In the genomic region with DNA sequence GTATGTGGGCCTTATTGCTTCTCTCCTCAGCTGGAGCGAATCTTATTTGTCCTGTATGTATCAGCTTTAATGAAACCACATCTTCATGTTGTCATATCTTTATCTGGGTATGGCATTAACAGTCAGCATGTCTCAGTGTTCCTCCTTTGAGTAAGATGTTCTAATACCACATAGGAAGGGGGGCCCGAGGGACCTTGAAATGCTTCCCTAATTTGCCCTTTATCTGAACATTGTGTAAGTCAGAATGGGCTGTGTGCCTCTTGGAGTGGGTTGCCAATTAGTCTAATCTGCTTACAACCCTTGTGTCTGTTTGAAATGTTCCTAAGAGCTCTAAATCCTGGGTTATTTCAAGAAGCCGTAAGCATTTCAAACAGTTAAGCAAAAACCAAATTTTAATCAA, we compare ENCODE assay signal across 13 cellular contexts.
"Had no signal": no experiment of that assay in that cellular context is flagged by ENCODE, and none has a peak within 500 bp of the region (broad histone marks: within the 10 kb centered on the region; RNA-seq: fewer than 3 reads in every experiment).

No MANE protein-coding gene starts in this region.

- H3K4me1 ChIP-seq: parathyroid adenoma had no signal

- H3K36me3 ChIP-seq: esophagus muscularis mucosa, stomach had no signal

- DNase-seq: activated CD4-positive, alpha-beta T cell treated with anti-CD3 and anti-CD28 coated beads for 4 hours; activated CD8-positive, alpha-beta memory T cell treated with anti-CD3 and anti-CD28 coated beads, Interleukin-2, amount 50 U/mL, for 4 hours; activated CD8-positive, alpha-beta T cell treated with anti-CD3 and anti-CD28 coated beads for 36 hours; activated gamma-delta T cell treated with Interleukin-2 at 50 U/mL for 16 hours; activated naive CD8-positive, alpha-beta T cell treated with anti-CD3 and anti-CD28 coated beads for 36 hours; activated T-cell treated with anti-CD3 and anti-CD28 coated beads, Interleukin-2, amount 50 U/mL, for 72 hours; foreskin keratinocyte; head of caudate nucleus; stimulated activated CD4-positive, alpha-beta T cell treated with anti-CD3 and anti-CD28 coated beads, Interleukin-4, amount 100 ng/mL, for 4 hours; stomach had no signal

- H3K9ac ChIP-seq: parathyroid adenoma had no signal

- H3K27ac ChIP-seq: esophagus muscularis mucosa, foreskin keratinocyte, parathyroid adenoma, skin epidermis, stomach had no signal

- H3K27me3 ChIP-seq: esophagus muscularis mucosa, foreskin keratinocyte, stomach had no signal

- H3K79me2 ChIP-seq: parathyroid adenoma had no signal

- ATAC-seq: activated CD8-positive, alpha-beta T cell treated with anti-CD3 and anti-CD28 coated beads for 36 hours; activated T-cell treated with anti-CD3 and anti-CD28 coated beads, Interleukin-2, amount 50 U/mL, for 72 hours; foreskin keratinocyte had no signal

- H3K4me3 ChIP-seq: esophagus muscularis mucosa, skin epidermis, stomach had no signal
